In the genomic region with DNA sequence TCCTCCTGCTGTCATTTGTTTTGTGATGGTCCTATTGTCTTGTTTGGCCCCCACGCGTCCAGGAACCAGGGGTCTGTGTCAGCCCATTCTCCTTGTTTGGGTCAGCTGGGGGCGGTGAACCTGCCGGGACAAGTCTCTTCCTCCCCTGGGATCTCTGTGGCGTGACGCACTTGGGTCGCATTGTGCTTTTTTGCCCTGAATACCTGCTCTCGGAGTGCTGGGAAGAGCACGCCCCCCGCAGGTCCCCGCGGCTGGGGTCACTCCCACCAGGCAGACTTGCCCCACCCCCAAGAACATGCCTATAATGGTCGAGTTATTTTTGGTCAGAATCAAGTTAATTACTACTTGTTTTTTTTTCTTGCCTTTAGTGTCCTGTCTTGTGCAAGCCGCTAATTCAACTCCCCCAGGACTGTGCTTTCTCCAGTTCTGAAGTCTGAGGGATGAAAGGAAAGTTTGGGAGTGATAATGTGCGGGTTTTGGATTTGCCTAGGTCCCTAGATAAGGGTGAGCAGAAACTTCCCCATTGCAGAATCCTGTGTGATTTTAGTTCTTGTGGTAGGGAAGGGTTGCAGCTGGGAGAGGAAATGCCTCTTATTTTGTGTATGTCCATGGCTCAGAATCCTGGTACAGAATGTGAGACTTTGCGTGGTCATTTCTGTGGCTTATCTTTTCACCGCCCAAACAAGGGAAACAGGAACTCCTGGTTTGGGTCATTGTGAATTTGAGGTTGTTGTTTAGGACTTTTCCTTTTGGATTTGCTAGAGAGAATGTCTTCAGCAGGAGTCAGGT, we compare ENCODE assay signal across 8 cellular contexts. TPM values are rescaled to one million over a fixed set of nuclear protein-coding genes. Genes with fewer than 3 reads are reported as not detected.
DNase-seq lines count a peak whose midpoint lies in the region; ATAC-seq and TF ChIP-seq lines count a peak whose summit lies in the region.

No MANE protein-coding gene starts in this region.

- ATAC-seq in GM19035 (IDR thresholded peaks at IDR 0.05; ENCODE audit: unreplicated experiment) (peak; percentile 9), T-cell (replicated peaks in 1 of 4) (no peak)
- no peak for ATAC-seq in effector memory CD8-positive, alpha-beta T cell (replicated peaks)

- H3K4me1 Mint-ChIP-seq in T-cell (peaks cover 17 to 21% (median 21%) of the 10 kb centered on the region in 3 donors), mesothelial cell of epicardium (peaks cover 9% of the 10 kb centered on the region)
- peaks cover 13 to 15% of the 10 kb centered on the region in 2 donors for H3K4me1 Mint-ChIP-seq in effector memory CD8-positive, alpha-beta T cell (ENCODE audit: low read depth in 2 of 2)

- POLR2A ChIA-PET in T-cell (lab: Charles Lee): no interaction called here

- H3K36me3 Mint-ChIP-seq in T-cell (no peaks in the 10 kb centered on the region), mesothelial cell of epicardium (no peaks in the 10 kb centered on the region)
- H3K36me3 Mint-ChIP-seq in effector memory CD8-positive, alpha-beta T cell (ENCODE audit: insufficient read depth): peaks cover 10% of the 10 kb centered on the region

- H3K4me3 Mint-ChIP-seq in T-cell (peak overlapping the region; percentile 94 to 96 (median 94)), mesothelial cell of epicardium (peak overlapping the region; percentile 92)
- H3K4me3 Mint-ChIP-seq in effector memory CD8-positive, alpha-beta T cell: peak overlapping the region; percentile 95 to 97

- peak overlapping the region; percentile 80 for H3K27ac ChIP-seq in urinary bladder (ENCODE audit: low read depth)

- no peaks in the 10 kb centered on the region for H3K36me3 ChIP-seq in urinary bladder (ENCODE audit: insufficient read depth)

- CTCF ChIA-PET in T-cell (lab: Charles Lee): interaction anchor here in 1 of 2 donors (0.6 kb wide), 1 partner anchor 321 kb away, joined by 4 read pairs; no protein-coding TSS in a partner anchor

- no peak for DNase-seq in AG10803 (ENCODE audit: low read depth)
- DNase-seq in HT-29 (ENCODE audit: low spot score): peak; percentile 30
- peak in 4 of 34 experiments; percentile 3 to 10 (median 6) for DNase-seq in T-cell
- DNase-seq in effector memory CD8-positive, alpha-beta T cell: no peak
- no peak for DNase-seq in mesothelial cell of epicardium (ENCODE audit: low spot score in 2 of 2, unreplicated experiment in 2 of 2)
- DNase-seq in DMS153 treated with DMSO at 0.1 percent for 48 hours (lab: John Stamatoyannopoulos, UW; ENCODE audit: unreplicated experiment): no peak

- WGBS in urinary bladder: 3% methylated on average over 17 of the region's 17 CpGs

- H3K27ac Mint-ChIP-seq in T-cell (peak overlapping the region; percentile 70 to 83), mesothelial cell of epicardium (peak overlapping the region; percentile 44)
- peak overlapping the region; percentile 86 to 88 for H3K27ac Mint-ChIP-seq in effector memory CD8-positive, alpha-beta T cell

- no peaks in the 10 kb centered on the region for H3K4me1 ChIP-seq in urinary bladder (ENCODE audit: insufficient read depth)

- TF ChIP-seq CTCF in AG10803 (conservative IDR thresholded peaks at IDR 0.05; ENCODE audit: low read length) (no peak; the same call in 1 of the 2 replicates), mesothelial cell of epicardium (IDR thresholded peaks at IDR 0.05; ENCODE audit: unreplicated experiment) (no peak)

- H3K27me3 Mint-ChIP-seq in T-cell: no peaks in the 10 kb centered on the region
- H3K27me3 Mint-ChIP-seq in effector memory CD8-positive, alpha-beta T cell: no peaks in the 10 kb centered on the region
- no peaks in the 10 kb centered on the region for H3K27me3 Mint-ChIP-seq in mesothelial cell of epicardium (ENCODE audit: low read depth)

- H3K9me3 Mint-ChIP-seq in T-cell: no peaks in the 10 kb centered on the region
- H3K9me3 Mint-ChIP-seq in effector memory CD8-positive, alpha-beta T cell: no peaks in the 10 kb centered on the region
- no peaks in the 10 kb centered on the region for H3K9me3 Mint-ChIP-seq in mesothelial cell of epicardium

- H3K4me3 ChIP-seq in AG10803 (ENCODE audit: low read length) (peak overlapping the region; percentile 80), urinary bladder (ENCODE audit: low read depth, low read length) (peak overlapping the region; percentile 78)

RNA-seq across cellular contexts. Expression of a gene that starts 0.8 kb away (rescaled TPM):
- total RNA-seq in HT-29 (2014; rRNA removed; shearing (Covaris generic)): 1.9 and 3.0 TPM in 2 replicates
- total RNA-seq in T-cell (1 to 10 TPM; 1.4 to 4.1 (median 3.2) TPM), mesothelial cell of epicardium (2.9 to 3.1 TPM (median 3.1 TPM) in 3 replicates), urinary bladder (57.7 TPM)
- 5.1 TPM for polyA plus RNA-seq in urinary bladder

RNA-seq across cellular contexts. Expression of a gene that starts 29.6 kb away (rescaled TPM):
- 1,425 and 1,723 TPM in 2 replicates for total RNA-seq in HT-29 (2014; rRNA removed; shearing (Covaris generic))
- 1,000 to 10,000 TPM; 3,209 to 3,474 (median 3,466) TPM for total RNA-seq in T-cell
- total RNA-seq in mesothelial cell of epicardium: 1,991 to 2,076 TPM (median 2,048 TPM) in 3 replicates
- total RNA-seq in urinary bladder: 2,118 TPM
- polyA plus RNA-seq in urinary bladder: 2,277 TPM

Comparison
In these comparisons a context has a peak if more than half of its experiments do, and no peak if none do; other contexts are left out.
1. RNA of a gene that starts 0.8 kb away (total RNA-seq): 57.7 TPM in urinary bladder (single experiment); 1.4 to 4.1 TPM in T-cell, 2.9 to 3.1 TPM in mesothelial cell of epicardium and 1.9 to 3.0 TPM in HT-29; every median in the first group is over 10 times any median in the second.
2. Peak in every context shown above with its lines, with median percentiles within 50 percentile points of each other: H3K27ac Mint-ChIP-seq and H3K4me3 Mint-ChIP-seq.